Comparison of ENCODE assay signal across 18 cellular contexts in the genomic region with DNA sequence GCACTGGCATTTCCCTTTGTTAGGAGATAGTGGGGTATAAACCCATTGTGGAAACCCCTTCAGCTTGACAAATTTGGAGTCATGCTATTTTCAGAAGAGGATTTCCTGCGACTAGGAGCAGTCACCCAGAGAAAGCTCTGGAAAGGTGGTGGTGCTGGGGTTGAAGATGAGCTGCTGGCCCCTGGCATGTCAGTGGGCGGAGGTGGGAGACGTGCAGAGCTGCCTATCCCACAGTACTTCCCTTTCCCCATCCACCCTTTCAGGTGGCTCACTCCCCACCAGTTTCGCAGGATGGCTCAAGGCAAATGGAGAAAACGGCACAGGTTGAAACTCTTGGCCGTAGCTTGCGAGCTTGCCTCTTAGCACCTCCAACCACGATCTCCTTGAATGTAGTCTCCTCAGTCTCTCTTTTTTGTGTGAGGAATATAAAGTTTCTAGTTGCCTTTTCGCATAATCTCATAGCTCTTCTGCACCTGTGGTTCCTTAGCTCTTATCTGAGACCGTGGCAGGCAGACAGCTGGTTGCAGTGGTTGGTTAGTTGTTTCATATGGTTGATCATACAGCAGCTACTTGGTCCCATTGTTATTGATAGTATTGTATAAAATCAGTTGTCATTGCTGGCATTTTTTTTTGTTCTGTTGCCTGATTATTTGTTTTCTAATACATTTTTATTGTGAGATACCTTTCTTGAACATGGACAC.
"Had no signal": no experiment of that assay in that cellular context is flagged by ENCODE, and none has a peak within 500 bp of the region (broad histone marks: within the 10 kb centered on the region; RNA-seq: fewer than 3 reads in every experiment).

No MANE protein-coding gene starts in this region.

- ATAC-seq: activated CD4-positive, alpha-beta T cell treated with anti-CD3 and anti-CD28 coated beads for 36 hours; activated naive CD8-positive, alpha-beta T cell treated with anti-CD3 and anti-CD28 coated beads, Interleukin-2, amount 50 U/mL, for 24 hours; activated T-helper 17 cell treated with anti-CD3 and anti-CD28 coated beads, Interleukin-2, amount 50 U/mL, for 72 hours; effector memory CD8-positive, alpha-beta T cell; foreskin keratinocyte; naive thymus-derived CD8-positive, alpha-beta T cell; pancreas; stimulated activated memory B cell treated with anti-CD40 and anti-IgM and Interleukin-4, amounts not matched to agents 10 μg/mL and 1 μg/mL and 100 μg/mL, for 72 hours had no signal

- FAIRE-seq: pancreas had no signal

- H3K4me3 ChIP-seq: ascending aorta, breast epithelium, left ventricle myocardium inferior, pancreas had no signal

- H3K36me3 ChIP-seq: breast epithelium, pancreas had no signal

- H3K9me3 Mint-ChIP-seq: activated CD4-positive, alpha-beta memory T cell treated with anti-CD3 and anti-CD28 coated beads, Interleukin-2, amount 10 ng/mL, durations not matched to agents 7 days and 5 days; activated naive CD4-positive, alpha-beta T cell treated with anti-CD3 and anti-CD28 coated beads for 36 hours; activated naive CD8-positive, alpha-beta T cell treated with anti-CD3 and anti-CD28 coated beads, Interleukin-2, amount 50 U/mL, for 24 hours; activated T-helper 17 cell treated with anti-CD3 and anti-CD28 coated beads, Interleukin-2, amount 50 U/mL, for 72 hours; effector memory CD8-positive, alpha-beta T cell; naive thymus-derived CD8-positive, alpha-beta T cell; type B pancreatic cell had no signal

- H3K4me3 Mint-ChIP-seq: activated CD4-positive, alpha-beta memory T cell treated with anti-CD3 and anti-CD28 coated beads, Interleukin-2, amount 10 ng/mL, durations not matched to agents 7 days and 5 days; activated CD4-positive, alpha-beta T cell treated with anti-CD3 and anti-CD28 coated beads for 36 hours; activated naive CD4-positive, alpha-beta T cell treated with anti-CD3 and anti-CD28 coated beads for 36 hours; activated naive CD8-positive, alpha-beta T cell treated with anti-CD3 and anti-CD28 coated beads, Interleukin-2, amount 50 U/mL, for 24 hours; activated T-helper 17 cell treated with anti-CD3 and anti-CD28 coated beads, Interleukin-2, amount 50 U/mL, for 72 hours; dendritic cell treated with granulocyte-macrophage colony-stimulating factor and Interleukin-4, amounts not matched to agents 40 ng/mL and 50 ng/mL, for 4 days; effector memory CD8-positive, alpha-beta T cell; stimulated activated memory B cell treated with anti-CD40 and anti-IgM and Interleukin-4, amounts not matched to agents 10 μg/mL and 1 μg/mL and 100 μg/mL, for 72 hours; type B pancreatic cell had no signal

- H3K4me1 ChIP-seq: breast epithelium, foreskin keratinocyte, pancreas had no signal

- H3K27ac Mint-ChIP-seq: activated CD4-positive, alpha-beta memory T cell treated with anti-CD3 and anti-CD28 coated beads, Interleukin-2, amount 10 ng/mL, durations not matched to agents 7 days and 5 days; activated CD4-positive, alpha-beta T cell treated with anti-CD3 and anti-CD28 coated beads for 36 hours; activated naive CD4-positive, alpha-beta T cell treated with anti-CD3 and anti-CD28 coated beads for 36 hours; activated naive CD8-positive, alpha-beta T cell treated with anti-CD3 and anti-CD28 coated beads, Interleukin-2, amount 50 U/mL, for 24 hours; activated T-helper 17 cell treated with anti-CD3 and anti-CD28 coated beads, Interleukin-2, amount 50 U/mL, for 72 hours; dendritic cell treated with granulocyte-macrophage colony-stimulating factor and Interleukin-4, amounts not matched to agents 40 ng/mL and 50 ng/mL, for 4 days; stimulated activated memory B cell treated with anti-CD40 and anti-IgM and Interleukin-4, amounts not matched to agents 10 μg/mL and 1 μg/mL and 100 μg/mL, for 72 hours; type B pancreatic cell had no signal

- H3K27ac ChIP-seq: ascending aorta, breast epithelium, foreskin keratinocyte, left ventricle myocardium inferior, pancreas had no signal

- H3K27me3 Mint-ChIP-seq: activated CD4-positive, alpha-beta memory T cell treated with anti-CD3 and anti-CD28 coated beads, Interleukin-2, amount 10 ng/mL, durations not matched to agents 7 days and 5 days; activated CD4-positive, alpha-beta T cell treated with anti-CD3 and anti-CD28 coated beads for 36 hours; activated naive CD8-positive, alpha-beta T cell treated with anti-CD3 and anti-CD28 coated beads, Interleukin-2, amount 50 U/mL, for 24 hours; activated T-helper 17 cell treated with anti-CD3 and anti-CD28 coated beads, Interleukin-2, amount 50 U/mL, for 72 hours; effector memory CD8-positive, alpha-beta T cell; naive thymus-derived CD8-positive, alpha-beta T cell; stimulated activated memory B cell treated with anti-CD40 and anti-IgM and Interleukin-4, amounts not matched to agents 10 μg/mL and 1 μg/mL and 100 μg/mL, for 72 hours; type B pancreatic cell had no signal

- H3K9me3 ChIP-seq: ascending aorta, breast epithelium, left ventricle myocardium inferior, pancreas had no signal

- H3K27me3 ChIP-seq: ascending aorta, breast epithelium, foreskin keratinocyte, pancreas had no signal

- DNase-seq: activated CD4-positive, alpha-beta memory T cell treated with anti-CD3 and anti-CD28 coated beads, Interleukin-2, amount 10 ng/mL, durations not matched to agents 7 days and 5 days; activated CD4-positive, alpha-beta T cell treated with anti-CD3 and anti-CD28 coated beads for 36 hours; activated CD8-positive, alpha-beta memory T cell treated with anti-CD3 and anti-CD28 coated beads, Interleukin-2, amount 50 U/mL, for 48 hours; activated naive CD4-positive, alpha-beta T cell treated with anti-CD3 and anti-CD28 coated beads for 36 hours; activated naive CD8-positive, alpha-beta T cell treated with anti-CD3 and anti-CD28 coated beads, Interleukin-2, amount 50 U/mL, for 24 hours; effector memory CD8-positive, alpha-beta T cell; foreskin keratinocyte; left ventricle myocardium inferior; naive thymus-derived CD8-positive, alpha-beta T cell; pancreas; stimulated activated CD4-positive, alpha-beta T cell treated with anti-CD3 and anti-CD28 coated beads, Interleukin-2, amount 100 ng/mL, for 24 hours; substantia nigra had no signal
